2 cellular contexts compared by ENCODE assay signal in the genomic region with DNA sequence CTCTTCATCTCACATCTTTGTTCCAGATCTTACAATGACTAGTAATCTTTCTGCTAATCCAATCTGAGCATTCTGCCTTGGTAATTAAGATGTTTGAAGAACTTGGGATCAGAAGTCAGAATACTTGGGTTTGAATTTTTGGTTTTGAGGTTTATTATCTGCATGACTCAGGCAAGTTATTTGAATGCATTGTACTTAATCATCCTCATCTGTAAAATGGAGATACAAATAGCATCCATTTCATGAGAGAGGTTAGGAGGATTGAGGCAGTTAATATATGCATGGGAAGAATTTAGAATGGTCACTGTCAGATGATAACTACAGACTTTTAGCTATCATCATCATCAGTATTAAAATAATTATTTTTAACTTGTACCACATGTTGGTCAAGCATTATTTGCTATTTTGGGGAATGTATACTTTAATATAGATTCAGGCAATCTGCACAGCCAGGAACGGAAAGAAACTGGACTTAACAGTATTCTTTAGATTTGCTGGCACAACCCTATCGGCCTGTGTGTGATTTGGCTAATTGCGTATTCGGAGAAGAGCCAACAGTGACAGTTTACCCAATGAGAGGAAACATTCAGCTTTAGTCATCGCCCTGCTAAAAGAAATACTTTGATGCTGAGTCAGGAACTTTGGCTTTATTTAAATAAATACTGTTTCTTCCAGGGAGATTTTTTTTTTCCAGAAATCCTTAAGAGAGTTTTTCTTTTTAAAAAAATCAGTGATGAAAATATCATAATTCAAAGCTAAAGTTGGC.
TF ChIP-seq lines count a peak whose summit lies in the region.

No MANE protein-coding gene starts in this region.

TF ChIP-seq in GM23338, 12 proteins besides CTCF, POLR2A, EP300 and RAD21 (continued from another document):
- TF ChIP-seq ZNF114 (CRISPR knock-in tag; IDR thresholded peaks at IDR 0.05) (no peak), CREB1 (CRISPR knock-in tag; IDR thresholded peaks at IDR 0.05; ENCODE audit: low read depth) (no peak), EZH2 (IDR thresholded peaks at IDR 0.05; ENCODE audit: low read depth, unreplicated experiment) (no peak), STAT1 (IDR thresholded peaks at IDR 0.05; ENCODE audit: unreplicated experiment) (no peak), JUNB (IDR thresholded peaks at IDR 0.05; ENCODE audit: unreplicated experiment) (no peak)
- TF ChIP-seq, protein P1, sequence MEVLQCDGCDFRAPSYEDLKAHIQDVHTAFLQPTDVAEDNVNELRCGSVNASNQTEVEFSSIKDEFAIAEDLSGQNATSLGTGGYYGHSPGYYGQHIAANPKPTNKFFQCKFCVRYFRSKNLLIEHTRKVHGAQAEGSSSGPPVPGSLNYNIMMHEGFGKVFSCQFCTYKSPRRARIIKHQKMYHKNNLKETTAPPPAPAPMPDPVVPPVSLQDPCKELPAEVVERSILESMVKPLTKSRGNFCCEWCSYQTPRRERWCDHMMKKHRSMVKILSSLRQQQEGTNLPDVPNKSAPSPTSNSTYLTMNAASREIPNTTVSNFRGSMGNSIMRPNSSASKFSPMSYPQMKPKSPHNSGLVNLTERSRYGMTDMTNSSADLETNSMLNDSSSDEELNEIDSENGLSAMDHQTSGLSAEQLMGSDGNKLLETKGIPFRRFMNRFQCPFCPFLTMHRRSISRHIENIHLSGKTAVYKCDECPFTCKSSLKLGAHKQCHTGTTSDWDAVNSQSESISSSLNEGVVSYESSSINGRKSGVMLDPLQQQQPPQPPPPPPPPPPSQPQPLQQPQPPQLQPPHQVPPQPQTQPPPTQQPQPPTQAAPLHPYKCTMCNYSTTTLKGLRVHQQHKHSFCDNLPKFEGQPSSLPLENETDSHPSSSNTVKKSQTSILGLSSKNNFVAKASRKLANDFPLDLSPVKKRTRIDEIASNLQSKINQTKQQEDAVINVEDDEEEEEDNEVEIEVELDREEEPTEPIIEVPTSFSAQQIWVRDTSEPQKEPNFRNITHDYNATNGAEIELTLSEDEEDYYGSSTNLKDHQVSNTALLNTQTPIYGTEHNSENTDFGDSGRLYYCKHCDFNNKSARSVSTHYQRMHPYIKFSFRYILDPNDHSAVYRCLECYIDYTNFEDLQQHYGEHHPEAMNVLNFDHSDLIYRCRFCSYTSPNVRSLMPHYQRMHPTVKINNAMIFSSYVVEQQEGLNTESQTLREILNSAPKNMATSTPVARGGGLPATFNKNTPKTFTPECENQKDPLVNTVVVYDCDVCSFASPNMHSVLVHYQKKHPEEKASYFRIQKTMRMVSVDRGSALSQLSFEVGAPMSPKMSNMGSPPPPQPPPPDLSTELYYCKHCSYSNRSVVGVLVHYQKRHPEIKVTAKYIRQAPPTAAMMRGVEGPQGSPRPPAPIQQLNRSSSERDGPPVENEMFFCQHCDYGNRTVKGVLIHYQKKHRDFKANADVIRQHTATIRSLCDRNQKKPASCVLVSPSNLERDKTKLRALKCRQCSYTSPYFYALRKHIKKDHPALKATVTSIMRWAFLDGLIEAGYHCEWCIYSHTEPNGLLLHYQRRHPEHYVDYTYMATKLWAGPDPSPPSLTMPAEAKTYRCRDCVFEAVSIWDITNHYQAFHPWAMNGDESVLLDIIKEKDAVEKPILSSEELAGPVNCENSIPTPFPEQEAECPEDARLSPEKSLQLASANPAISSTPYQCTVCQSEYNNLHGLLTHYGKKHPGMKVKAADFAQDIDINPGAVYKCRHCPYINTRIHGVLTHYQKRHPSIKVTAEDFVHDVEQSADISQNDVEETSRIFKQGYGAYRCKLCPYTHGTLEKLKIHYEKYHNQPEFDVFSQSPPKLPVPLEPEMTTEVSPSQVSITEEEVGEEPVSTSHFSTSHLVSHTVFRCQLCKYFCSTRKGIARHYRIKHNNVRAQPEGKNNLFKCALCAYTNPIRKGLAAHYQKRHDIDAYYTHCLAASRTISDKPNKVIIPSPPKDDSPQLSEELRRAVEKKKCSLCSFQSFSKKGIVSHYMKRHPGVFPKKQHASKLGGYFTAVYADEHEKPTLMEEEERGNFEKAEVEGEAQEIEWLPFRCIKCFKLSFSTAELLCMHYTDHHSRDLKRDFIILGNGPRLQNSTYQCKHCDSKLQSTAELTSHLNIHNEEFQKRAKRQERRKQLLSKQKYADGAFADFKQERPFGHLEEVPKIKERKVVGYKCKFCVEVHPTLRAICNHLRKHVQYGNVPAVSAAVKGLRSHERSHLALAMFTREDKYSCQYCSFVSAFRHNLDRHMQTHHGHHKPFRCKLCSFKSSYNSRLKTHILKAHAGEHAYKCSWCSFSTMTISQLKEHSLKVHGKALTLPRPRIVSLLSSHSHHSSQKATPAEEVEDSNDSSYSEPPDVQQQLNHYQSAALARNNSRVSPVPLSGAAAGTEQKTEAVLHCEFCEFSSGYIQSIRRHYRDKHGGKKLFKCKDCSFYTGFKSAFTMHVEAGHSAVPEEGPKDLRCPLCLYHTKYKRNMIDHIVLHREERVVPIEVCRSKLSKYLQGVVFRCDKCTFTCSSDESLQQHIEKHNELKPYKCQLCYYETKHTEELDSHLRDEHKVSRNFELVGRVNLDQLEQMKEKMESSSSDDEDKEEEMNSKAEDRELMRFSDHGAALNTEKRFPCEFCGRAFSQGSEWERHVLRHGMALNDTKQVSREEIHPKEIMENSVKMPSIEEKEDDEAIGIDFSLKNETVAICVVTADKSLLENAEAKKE (CRISPR knock-in tag; IDR thresholded peaks at IDR 0.05), result no peak
- TF ChIP-seq, protein P2, sequence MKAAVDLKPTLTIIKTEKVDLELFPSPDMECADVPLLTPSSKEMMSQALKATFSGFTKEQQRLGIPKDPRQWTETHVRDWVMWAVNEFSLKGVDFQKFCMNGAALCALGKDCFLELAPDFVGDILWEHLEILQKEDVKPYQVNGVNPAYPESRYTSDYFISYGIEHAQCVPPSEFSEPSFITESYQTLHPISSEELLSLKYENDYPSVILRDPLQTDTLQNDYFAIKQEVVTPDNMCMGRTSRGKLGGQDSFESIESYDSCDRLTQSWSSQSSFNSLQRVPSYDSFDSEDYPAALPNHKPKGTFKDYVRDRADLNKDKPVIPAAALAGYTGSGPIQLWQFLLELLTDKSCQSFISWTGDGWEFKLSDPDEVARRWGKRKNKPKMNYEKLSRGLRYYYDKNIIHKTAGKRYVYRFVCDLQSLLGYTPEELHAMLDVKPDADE (IDR thresholded peaks at IDR 0.05), result no peak
- TF ChIP-seq, protein P3, sequence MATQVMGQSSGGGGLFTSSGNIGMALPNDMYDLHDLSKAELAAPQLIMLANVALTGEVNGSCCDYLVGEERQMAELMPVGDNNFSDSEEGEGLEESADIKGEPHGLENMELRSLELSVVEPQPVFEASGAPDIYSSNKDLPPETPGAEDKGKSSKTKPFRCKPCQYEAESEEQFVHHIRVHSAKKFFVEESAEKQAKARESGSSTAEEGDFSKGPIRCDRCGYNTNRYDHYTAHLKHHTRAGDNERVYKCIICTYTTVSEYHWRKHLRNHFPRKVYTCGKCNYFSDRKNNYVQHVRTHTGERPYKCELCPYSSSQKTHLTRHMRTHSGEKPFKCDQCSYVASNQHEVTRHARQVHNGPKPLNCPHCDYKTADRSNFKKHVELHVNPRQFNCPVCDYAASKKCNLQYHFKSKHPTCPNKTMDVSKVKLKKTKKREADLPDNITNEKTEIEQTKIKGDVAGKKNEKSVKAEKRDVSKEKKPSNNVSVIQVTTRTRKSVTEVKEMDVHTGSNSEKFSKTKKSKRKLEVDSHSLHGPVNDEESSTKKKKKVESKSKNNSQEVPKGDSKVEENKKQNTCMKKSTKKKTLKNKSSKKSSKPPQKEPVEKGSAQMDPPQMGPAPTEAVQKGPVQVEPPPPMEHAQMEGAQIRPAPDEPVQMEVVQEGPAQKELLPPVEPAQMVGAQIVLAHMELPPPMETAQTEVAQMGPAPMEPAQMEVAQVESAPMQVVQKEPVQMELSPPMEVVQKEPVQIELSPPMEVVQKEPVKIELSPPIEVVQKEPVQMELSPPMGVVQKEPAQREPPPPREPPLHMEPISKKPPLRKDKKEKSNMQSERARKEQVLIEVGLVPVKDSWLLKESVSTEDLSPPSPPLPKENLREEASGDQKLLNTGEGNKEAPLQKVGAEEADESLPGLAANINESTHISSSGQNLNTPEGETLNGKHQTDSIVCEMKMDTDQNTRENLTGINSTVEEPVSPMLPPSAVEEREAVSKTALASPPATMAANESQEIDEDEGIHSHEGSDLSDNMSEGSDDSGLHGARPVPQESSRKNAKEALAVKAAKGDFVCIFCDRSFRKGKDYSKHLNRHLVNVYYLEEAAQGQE (IDR thresholded peaks at IDR 0.05; ENCODE audit: unreplicated experiment), result no peak

TF ChIP-seq in SK-N-SH, 30 proteins besides CTCF, POLR2A, EP300 and RAD21 (continued from another document):
- TF ChIP-seq, protein P4, sequence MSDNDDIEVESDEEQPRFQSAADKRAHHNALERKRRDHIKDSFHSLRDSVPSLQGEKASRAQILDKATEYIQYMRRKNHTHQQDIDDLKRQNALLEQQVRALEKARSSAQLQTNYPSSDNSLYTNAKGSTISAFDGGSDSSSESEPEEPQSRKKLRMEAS (IDR thresholded peaks at IDR 0.05; ENCODE audit: low read depth), result peak; percentile 35; the same call in 1 of the 2 replicates
- peak; percentile 88 for TF ChIP-seq FOSL2 (IDR thresholded peaks at IDR 0.05; ENCODE audit: borderline replicate concordance, low read depth)
- TF ChIP-seq, protein P5, sequence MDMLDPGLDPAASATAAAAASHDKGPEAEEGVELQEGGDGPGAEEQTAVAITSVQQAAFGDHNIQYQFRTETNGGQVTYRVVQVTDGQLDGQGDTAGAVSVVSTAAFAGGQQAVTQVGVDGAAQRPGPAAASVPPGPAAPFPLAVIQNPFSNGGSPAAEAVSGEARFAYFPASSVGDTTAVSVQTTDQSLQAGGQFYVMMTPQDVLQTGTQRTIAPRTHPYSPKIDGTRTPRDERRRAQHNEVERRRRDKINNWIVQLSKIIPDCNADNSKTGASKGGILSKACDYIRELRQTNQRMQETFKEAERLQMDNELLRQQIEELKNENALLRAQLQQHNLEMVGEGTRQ (IDR thresholded peaks at IDR 0.05; ENCODE audit: borderline replicate concordance, low read depth, low read length), result no peak
- TF ChIP-seq MXI1 (IDR thresholded peaks at IDR 0.05; ENCODE audit: low read depth, low read length), result no peak
- TF ChIP-seq POLR2AphosphoS5 (IDR thresholded peaks at IDR 0.05; ENCODE audit: low read depth, low read length), result peak; percentile 15; the same call in 1 of the 2 replicates
- TF ChIP-seq, protein P6, sequence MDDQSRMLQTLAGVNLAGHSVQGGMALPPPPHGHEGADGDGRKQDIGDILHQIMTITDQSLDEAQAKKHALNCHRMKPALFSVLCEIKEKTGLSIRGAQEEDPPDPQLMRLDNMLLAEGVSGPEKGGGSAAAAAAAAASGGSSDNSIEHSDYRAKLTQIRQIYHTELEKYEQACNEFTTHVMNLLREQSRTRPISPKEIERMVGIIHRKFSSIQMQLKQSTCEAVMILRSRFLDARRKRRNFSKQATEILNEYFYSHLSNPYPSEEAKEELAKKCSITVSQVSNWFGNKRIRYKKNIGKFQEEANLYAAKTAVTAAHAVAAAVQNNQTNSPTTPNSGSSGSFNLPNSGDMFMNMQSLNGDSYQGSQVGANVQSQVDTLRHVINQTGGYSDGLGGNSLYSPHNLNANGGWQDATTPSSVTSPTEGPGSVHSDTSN (IDR thresholded peaks at IDR 0.05), result peak; percentile 81
- 0 out of 2 replicates have a peak, but pooled peaks have one; percentile 7 for TF ChIP-seq MEF2A (IDR thresholded peaks at IDR 0.05; ENCODE audit: borderline replicate concordance, low read depth)
- peak; percentile 83 for TF ChIP-seq TCF12 (IDR thresholded peaks at IDR 0.05)
- TF ChIP-seq, protein P7, sequence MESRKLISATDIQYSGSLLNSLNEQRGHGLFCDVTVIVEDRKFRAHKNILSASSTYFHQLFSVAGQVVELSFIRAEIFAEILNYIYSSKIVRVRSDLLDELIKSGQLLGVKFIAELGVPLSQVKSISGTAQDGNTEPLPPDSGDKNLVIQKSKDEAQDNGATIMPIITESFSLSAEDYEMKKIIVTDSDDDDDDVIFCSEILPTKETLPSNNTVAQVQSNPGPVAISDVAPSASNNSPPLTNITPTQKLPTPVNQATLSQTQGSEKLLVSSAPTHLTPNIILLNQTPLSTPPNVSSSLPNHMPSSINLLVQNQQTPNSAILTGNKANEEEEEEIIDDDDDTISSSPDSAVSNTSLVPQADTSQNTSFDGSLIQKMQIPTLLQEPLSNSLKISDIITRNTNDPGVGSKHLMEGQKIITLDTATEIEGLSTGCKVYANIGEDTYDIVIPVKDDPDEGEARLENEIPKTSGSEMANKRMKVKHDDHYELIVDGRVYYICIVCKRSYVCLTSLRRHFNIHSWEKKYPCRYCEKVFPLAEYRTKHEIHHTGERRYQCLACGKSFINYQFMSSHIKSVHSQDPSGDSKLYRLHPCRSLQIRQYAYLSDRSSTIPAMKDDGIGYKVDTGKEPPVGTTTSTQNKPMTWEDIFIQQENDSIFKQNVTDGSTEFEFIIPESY (IDR thresholded peaks at IDR 0.05; ENCODE audit: borderline replicate concordance, low read depth), result 0 out of 2 replicates have a peak, but pooled peaks have one; percentile 55
- peak; percentile 93 for TF ChIP-seq NFIC (IDR thresholded peaks at IDR 0.05; ENCODE audit: borderline replicate concordance)
- no peak for TF ChIP-seq FOXJ3 (CRISPR knock-in tag; IDR thresholded peaks at IDR 0.05)
